1 cellular context compared by ENCODE assay signal in the genomic region with DNA sequence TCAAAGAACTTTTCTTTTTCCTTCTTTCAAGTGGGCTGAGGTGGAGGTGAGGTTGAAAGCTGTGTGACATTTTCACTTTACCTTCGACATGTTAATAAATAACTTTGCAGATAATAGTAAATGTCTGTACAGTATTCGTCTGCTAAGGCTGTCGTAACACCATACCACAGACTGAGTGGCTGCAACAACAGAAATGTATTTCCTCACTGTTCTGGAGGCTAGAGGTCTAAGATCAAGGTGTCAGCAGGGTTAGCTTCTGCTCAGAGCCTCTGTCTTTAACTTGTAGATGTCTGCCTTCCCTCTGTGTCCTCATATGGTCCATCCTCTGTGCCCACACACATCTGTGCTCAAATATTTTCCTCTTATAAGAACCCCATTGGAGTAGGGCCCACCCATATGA.
A peak's percentile ranks its signal among the peaks of the same experiment; 100 is the strongest.
TF ChIP-seq lines count a peak whose summit lies in the region.

No MANE protein-coding gene starts in this region.

TF ChIP-seq in HepG2, 621 proteins besides CTCF, POLR2A, EP300 and RAD21 (continued from another document and continues in another):
- TF ChIP-seq ZBTB33 (CRISPR knock-in tag; IDR thresholded peaks at IDR 0.05): peak; percentile 70; the same call in 1 of the 2 replicates
- peak; percentile 82 for TF ChIP-seq KAT7 (CRISPR knock-in tag; IDR thresholded peaks at IDR 0.05; ENCODE audit: borderline replicate concordance)
- TF ChIP-seq, protein P1, sequence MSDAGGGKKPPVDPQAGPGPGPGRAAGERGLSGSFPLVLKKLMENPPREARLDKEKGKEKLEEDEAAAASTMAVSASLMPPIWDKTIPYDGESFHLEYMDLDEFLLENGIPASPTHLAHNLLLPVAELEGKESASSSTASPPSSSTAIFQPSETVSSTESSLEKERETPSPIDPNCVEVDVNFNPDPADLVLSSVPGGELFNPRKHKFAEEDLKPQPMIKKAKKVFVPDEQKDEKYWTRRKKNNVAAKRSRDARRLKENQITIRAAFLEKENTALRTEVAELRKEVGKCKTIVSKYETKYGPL (CRISPR knock-in tag; IDR thresholded peaks at IDR 0.05): no peak
- 0 out of 2 replicates have a peak, but pooled peaks have one; percentile 34 for TF ChIP-seq MEIS2 (CRISPR knock-in tag; IDR thresholded peaks at IDR 0.05)
- no peak for TF ChIP-seq ARNT (IDR thresholded peaks at IDR 0.05)
- no peak for TF ChIP-seq KDM5B (CRISPR knock-in tag; IDR thresholded peaks at IDR 0.05; ENCODE audit: borderline replicate concordance)
- TF ChIP-seq LCORL (IDR thresholded peaks at IDR 0.05): no peak
- TF ChIP-seq LCORL (CRISPR knock-in tag; IDR thresholded peaks at IDR 0.05): peak; percentile 58; the same call in 1 of the 2 replicates
- peak; percentile 98 for TF ChIP-seq HNF1B (CRISPR knock-in tag; IDR thresholded peaks at IDR 0.05)
- TF ChIP-seq ONECUT2 (CRISPR knock-in tag; IDR thresholded peaks at IDR 0.05): no peak
- TF ChIP-seq, protein P2, sequence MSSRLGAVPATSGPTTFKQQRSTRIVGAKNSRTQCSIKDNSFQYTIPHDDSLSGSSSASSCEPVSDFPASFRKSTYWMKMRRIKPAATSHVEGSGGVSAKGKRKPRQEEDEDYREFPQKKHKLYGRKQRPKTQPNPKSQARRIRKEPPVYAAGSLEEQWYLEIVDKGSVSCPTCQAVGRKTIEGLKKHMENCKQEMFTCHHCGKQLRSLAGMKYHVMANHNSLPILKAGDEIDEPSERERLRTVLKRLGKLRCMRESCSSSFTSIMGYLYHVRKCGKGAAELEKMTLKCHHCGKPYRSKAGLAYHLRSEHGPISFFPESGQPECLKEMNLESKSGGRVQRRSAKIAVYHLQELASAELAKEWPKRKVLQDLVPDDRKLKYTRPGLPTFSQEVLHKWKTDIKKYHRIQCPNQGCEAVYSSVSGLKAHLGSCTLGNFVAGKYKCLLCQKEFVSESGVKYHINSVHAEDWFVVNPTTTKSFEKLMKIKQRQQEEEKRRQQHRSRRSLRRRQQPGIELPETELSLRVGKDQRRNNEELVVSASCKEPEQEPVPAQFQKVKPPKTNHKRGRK (CRISPR knock-in tag; IDR thresholded peaks at IDR 0.05): no peak
- TF ChIP-seq, protein P3, sequence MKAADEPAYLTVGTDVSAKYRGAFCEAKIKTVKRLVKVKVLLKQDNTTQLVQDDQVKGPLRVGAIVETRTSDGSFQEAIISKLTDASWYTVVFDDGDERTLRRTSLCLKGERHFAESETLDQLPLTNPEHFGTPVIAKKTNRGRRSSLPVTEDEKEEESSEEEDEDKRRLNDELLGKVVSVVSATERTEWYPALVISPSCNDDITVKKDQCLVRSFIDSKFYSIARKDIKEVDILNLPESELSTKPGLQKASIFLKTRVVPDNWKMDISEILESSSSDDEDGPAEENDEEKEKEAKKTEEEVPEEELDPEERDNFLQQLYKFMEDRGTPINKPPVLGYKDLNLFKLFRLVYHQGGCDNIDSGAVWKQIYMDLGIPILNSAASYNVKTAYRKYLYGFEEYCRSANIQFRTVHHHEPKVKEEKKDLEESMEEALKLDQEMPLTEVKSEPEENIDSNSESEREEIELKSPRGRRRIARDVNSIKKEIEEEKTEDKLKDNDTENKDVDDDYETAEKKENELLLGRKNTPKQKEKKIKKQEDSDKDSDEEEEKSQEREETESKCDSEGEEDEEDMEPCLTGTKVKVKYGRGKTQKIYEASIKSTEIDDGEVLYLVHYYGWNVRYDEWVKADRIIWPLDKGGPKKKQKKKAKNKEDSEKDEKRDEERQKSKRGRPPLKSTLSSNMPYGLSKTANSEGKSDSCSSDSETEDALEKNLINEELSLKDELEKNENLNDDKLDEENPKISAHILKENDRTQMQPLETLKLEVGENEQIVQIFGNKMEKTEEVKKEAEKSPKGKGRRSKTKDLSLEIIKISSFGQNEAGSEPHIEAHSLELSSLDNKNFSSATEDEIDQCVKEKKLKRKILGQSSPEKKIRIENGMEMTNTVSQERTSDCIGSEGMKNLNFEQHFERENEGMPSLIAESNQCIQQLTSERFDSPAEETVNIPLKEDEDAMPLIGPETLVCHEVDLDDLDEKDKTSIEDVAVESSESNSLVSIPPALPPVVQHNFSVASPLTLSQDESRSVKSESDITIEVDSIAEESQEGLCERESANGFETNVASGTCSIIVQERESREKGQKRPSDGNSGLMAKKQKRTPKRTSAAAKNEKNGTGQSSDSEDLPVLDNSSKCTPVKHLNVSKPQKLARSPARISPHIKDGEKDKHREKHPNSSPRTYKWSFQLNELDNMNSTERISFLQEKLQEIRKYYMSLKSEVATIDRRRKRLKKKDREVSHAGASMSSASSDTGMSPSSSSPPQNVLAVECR (CRISPR knock-in tag; IDR thresholded peaks at IDR 0.05; ENCODE audit: borderline replicate concordance): peak; percentile 52; the same call in 1 of the 2 replicates
- TF ChIP-seq REXO4 (CRISPR knock-in tag; IDR thresholded peaks at IDR 0.05; ENCODE audit: borderline replicate concordance): no peak
- TF ChIP-seq FOXP1 (IDR thresholded peaks at IDR 0.05): no peak
- TF ChIP-seq FOXP1 (CRISPR knock-in tag; IDR thresholded peaks at IDR 0.05): peak; percentile 88
- TF ChIP-seq, protein P4, sequence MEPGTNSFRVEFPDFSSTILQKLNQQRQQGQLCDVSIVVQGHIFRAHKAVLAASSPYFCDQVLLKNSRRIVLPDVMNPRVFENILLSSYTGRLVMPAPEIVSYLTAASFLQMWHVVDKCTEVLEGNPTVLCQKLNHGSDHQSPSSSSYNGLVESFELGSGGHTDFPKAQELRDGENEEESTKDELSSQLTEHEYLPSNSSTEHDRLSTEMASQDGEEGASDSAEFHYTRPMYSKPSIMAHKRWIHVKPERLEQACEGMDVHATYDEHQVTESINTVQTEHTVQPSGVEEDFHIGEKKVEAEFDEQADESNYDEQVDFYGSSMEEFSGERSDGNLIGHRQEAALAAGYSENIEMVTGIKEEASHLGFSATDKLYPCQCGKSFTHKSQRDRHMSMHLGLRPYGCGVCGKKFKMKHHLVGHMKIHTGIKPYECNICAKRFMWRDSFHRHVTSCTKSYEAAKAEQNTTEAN (CRISPR knock-in tag; conservative IDR thresholded peaks at IDR 0.05): 0 out of 2 replicates have a peak, but pooled peaks have one; percentile 4
- TF ChIP-seq NCOA2 (CRISPR knock-in tag; IDR thresholded peaks at IDR 0.05): peak; percentile 90
- TF ChIP-seq PHB2 (IDR thresholded peaks at IDR 0.05; ENCODE audit: partially characterized antibody): no peak
- peak; percentile 80 for TF ChIP-seq HNRNPUL1 (IDR thresholded peaks at IDR 0.05; ENCODE audit: low read depth, low read length)
- TF ChIP-seq SP4 (CRISPR knock-in tag; IDR thresholded peaks at IDR 0.05): no peak
- TF ChIP-seq SOX13 (IDR thresholded peaks at IDR 0.05): peak; percentile 78
- TF ChIP-seq SOX13 (CRISPR knock-in tag; conservative IDR thresholded peaks at IDR 0.05 in 1 of 2, IDR thresholded peaks at IDR 0.05 in 1 of 2): peak in 1 of 2 experiments; percentile 97; a peak in 2 of 4 replicates
- TF ChIP-seq HNF1A (IDR thresholded peaks at IDR 0.05; ENCODE audit: low read depth): peak; percentile 98
- peak; percentile 99 for TF ChIP-seq HNF1A (CRISPR knock-in tag; IDR thresholded peaks at IDR 0.05; ENCODE audit: borderline replicate concordance)
- TF ChIP-seq SIX1 (CRISPR knock-in tag; IDR thresholded peaks at IDR 0.05; ENCODE audit: borderline replicate concordance): peak; percentile 27; the same call in 1 of the 2 replicates
- TF ChIP-seq ZSCAN29 (CRISPR knock-in tag; conservative IDR thresholded peaks at IDR 0.05): 0 out of 2 replicates have a peak, but pooled peaks have one; percentile 39
- peak; percentile 82 for TF ChIP-seq ASH2L (IDR thresholded peaks at IDR 0.05; ENCODE audit: insufficient read length, low read depth, low read length)
- TF ChIP-seq TBX2 (CRISPR knock-in tag; IDR thresholded peaks at IDR 0.05; ENCODE audit: borderline replicate concordance): peak; percentile 89
- peak; percentile 72 for TF ChIP-seq CBX1 (IDR thresholded peaks at IDR 0.05; ENCODE audit: low read depth)
- TF ChIP-seq HMGXB4 (CRISPR knock-in tag; IDR thresholded peaks at IDR 0.05; ENCODE audit: borderline replicate concordance in 1 of 2, low read depth in 1 of 2): peak in 1 of 2 experiments; percentile 57; a peak in 2 of 4 replicates
- TF ChIP-seq KLF9 (CRISPR knock-in tag; IDR thresholded peaks at IDR 0.05; ENCODE audit: low read depth): no peak
- peak; percentile 88 for TF ChIP-seq ZNF264 (CRISPR knock-in tag; IDR thresholded peaks at IDR 0.05)
- TF ChIP-seq PPARG (CRISPR knock-in tag; conservative IDR thresholded peaks at IDR 0.05): peak; percentile 88
- TF ChIP-seq HINFP (CRISPR knock-in tag; IDR thresholded peaks at IDR 0.05; ENCODE audit: low read depth): peak; percentile 54; the same call in 1 of the 2 replicates
- TF ChIP-seq ZNF772 (CRISPR knock-in tag; IDR thresholded peaks at IDR 0.05): peak; percentile 52; the same call in 1 of the 2 replicates
